Comparison of ENCODE assay signal across 1 cellular context in the genomic region with DNA sequence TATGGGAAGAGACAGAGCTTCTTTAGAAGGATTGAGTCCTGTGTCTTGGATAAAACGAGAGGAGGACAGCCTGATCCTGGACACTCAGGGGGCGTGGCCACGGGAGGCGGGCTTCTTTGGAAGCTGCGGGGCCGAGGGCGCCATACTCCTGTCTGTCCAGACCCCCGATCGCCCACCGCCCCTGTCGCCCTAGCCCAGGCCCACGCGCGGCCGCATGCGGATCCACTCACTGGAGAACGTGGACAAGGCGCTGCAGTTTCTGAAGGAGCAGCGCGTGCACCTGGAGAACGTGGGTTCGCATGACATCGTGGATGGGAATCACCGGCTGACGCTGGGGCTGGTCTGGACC.
TF ChIP-seq lines count a peak whose summit lies in the region.

No MANE protein-coding gene starts in this region.

TF ChIP-seq in K562, 482 proteins besides CTCF, POLR2A, EP300 and RAD21 (continued from another document and continues in another):
- TF ChIP-seq HDAC1 (IDR thresholded peaks at IDR 0.05) (0 out of 4 replicates have a peak, but pooled peaks of 1 of the 2 experiments have one; percentile 7), FOS (IDR thresholded peaks at IDR 0.05; ENCODE audit: extremely low read depth, insufficient read length) (no peak), ZKSCAN8 (CRISPR knock-in tag; IDR thresholded peaks at IDR 0.05) (no peak), THRAP3 (IDR thresholded peaks at IDR 0.05; ENCODE audit: borderline replicate concordance) (no peak), ZNF232 (CRISPR knock-in tag; IDR thresholded peaks at IDR 0.05) (no peak), ZSCAN32 (CRISPR knock-in tag; IDR thresholded peaks at IDR 0.05) (no peak), RBM22 (IDR thresholded peaks at IDR 0.05; ENCODE audit: low read depth, low read length, poor library complexity, severe bottlenecking) (no peak), BCL6 (CRISPR knock-in tag; IDR thresholded peaks at IDR 0.05) (no peak), PYGO2 (tag; IDR thresholded peaks at IDR 0.05) (no peak), ZFX (CRISPR knock-in tag; IDR thresholded peaks at IDR 0.05) (peak; percentile 58; the same call in 1 of the 2 replicates), TEAD2 (tag; IDR thresholded peaks at IDR 0.05) (no peak), FOXM1 (IDR thresholded peaks at IDR 0.05; ENCODE audit: low read depth) (no peak), FOXM1 (CRISPR knock-in tag; IDR thresholded peaks at IDR 0.05; ENCODE audit: low read depth) (no peak), MCM2 (IDR thresholded peaks at IDR 0.05; ENCODE audit: low read depth) (no peak), BHLHE40 (IDR thresholded peaks at IDR 0.05; ENCODE audit: low read length) (no peak), U2AF2 (optimal IDR thresholded peaks at IDR 0.05; ENCODE audit: low read depth, low read length) (no peak), HNRNPL (IDR thresholded peaks at IDR 0.05; ENCODE audit: low read depth, low read length) (no peak), SMARCA5 (IDR thresholded peaks at IDR 0.05) (no peak), PTBP1 (IDR thresholded peaks at IDR 0.05; ENCODE audit: low read depth, low read length) (no peak), NEUROD1 (IDR thresholded peaks at IDR 0.05; ENCODE audit: borderline replicate concordance, low read depth, low read length, partially characterized antibody) (no peak), GABPB2 (CRISPR knock-in tag; conservative IDR thresholded peaks at IDR 0.05) (no peak), MBD2 (IDR thresholded peaks at IDR 0.05; ENCODE audit: borderline replicate concordance, low read depth) (no peak), NFIX (CRISPR knock-in tag; IDR thresholded peaks at IDR 0.05; ENCODE audit: low read depth) (no peak), KHSRP (IDR thresholded peaks at IDR 0.05) (no peak), GABPB1 (CRISPR knock-in tag; IDR thresholded peaks at IDR 0.05) (peak; percentile 65; the same call in 1 of the 2 replicates), ZNF146 (CRISPR knock-in tag; IDR thresholded peaks at IDR 0.05; ENCODE audit: unreplicated experiment) (no peak), EHMT2 (IDR thresholded peaks at IDR 0.05) (no peak), ZNF551 (CRISPR knock-in tag; IDR thresholded peaks at IDR 0.05) (no peak), DIDO1 (tag; IDR thresholded peaks at IDR 0.05; ENCODE audit: low read depth) (no peak), LCOR (CRISPR knock-in tag; IDR thresholded peaks at IDR 0.05) (peak; percentile 5; the same call in 1 of the 2 replicates), NR3C1 (CRISPR knock-in tag; IDR thresholded peaks at IDR 0.05) (no peak), ZNF408 (CRISPR knock-in tag; IDR thresholded peaks at IDR 0.05; ENCODE audit: low read depth) (no peak), MCM5 (IDR thresholded peaks at IDR 0.05; ENCODE audit: low read depth) (no peak), CHD2 (IDR thresholded peaks at IDR 0.05; ENCODE audit: low read depth, low read length) (no peak), RFX5 (IDR thresholded peaks at IDR 0.05; ENCODE audit: low read depth, low read length) (no peak), SAFB (IDR thresholded peaks at IDR 0.05; ENCODE audit: borderline replicate concordance, low read depth, low read length) (peak; percentile 57; the same call in 1 of the 2 replicates), ZNF785 (CRISPR knock-in tag; IDR thresholded peaks at IDR 0.05) (no peak), HMGN3 (IDR thresholded peaks at IDR 0.05; ENCODE audit: borderline replicate concordance, extremely low read depth, insufficient read length, low read depth, low read length) (peak; percentile 49), ZNF436 (CRISPR knock-in tag; IDR thresholded peaks at IDR 0.05) (no peak), MXI1 (IDR thresholded peaks at IDR 0.05; ENCODE audit: low read depth, low read length) (no peak), ELF1 (tag; IDR thresholded peaks at IDR 0.05) (no peak), ZNF444 (CRISPR knock-in tag; IDR thresholded peaks at IDR 0.05) (no peak), YY1 (IDR thresholded peaks at IDR 0.05; ENCODE audit: borderline replicate concordance in 1 of 3, control insufficient read depth in 1 of 3, extremely low read depth in 1 of 3, insufficient read depth in 3 of 3, insufficient read length in 1 of 3, insufficient replicate concordance in 2 of 3, low read depth in 1 of 3, low read length in 2 of 3) (peak in 1 of 3 experiments; percentile 29), PHF8 (IDR thresholded peaks at IDR 0.05; ENCODE audit: borderline replicate concordance, low read length) (peak; percentile 44; the same call in 1 of the 2 replicates), SRSF9 (IDR thresholded peaks at IDR 0.05; ENCODE audit: borderline replicate concordance, low read depth, low read length) (no peak), KLF13 (tag; IDR thresholded peaks at IDR 0.05; ENCODE audit: borderline replicate concordance, low read depth) (no peak), NR2C1 (IDR thresholded peaks at IDR 0.05) (no peak), NR2C1 (tag; IDR thresholded peaks at IDR 0.05) (no peak), ZNF197 (CRISPR knock-in tag; IDR thresholded peaks at IDR 0.05; ENCODE audit: low read depth) (no peak), RBFOX2 (IDR thresholded peaks at IDR 0.05; ENCODE audit: low read depth, low read length) (peak; percentile 63; the same call in 1 of the 2 replicates), ELF2 (CRISPR knock-in tag; IDR thresholded peaks at IDR 0.05) (no peak), HDGF (IDR thresholded peaks at IDR 0.05) (no peak), POLR2G (IDR thresholded peaks at IDR 0.05; ENCODE audit: low read depth, low read length) (peak; percentile 58; the same call in 1 of the 2 replicates), ZNF589 (CRISPR knock-in tag; IDR thresholded peaks at IDR 0.05; ENCODE audit: low read depth) (no peak), NCOA6 (IDR thresholded peaks at IDR 0.05) (no peak), ZNF644 (tag; IDR thresholded peaks at IDR 0.05; ENCODE audit: low read depth) (no peak)
- TF ChIP-seq, protein P1, sequence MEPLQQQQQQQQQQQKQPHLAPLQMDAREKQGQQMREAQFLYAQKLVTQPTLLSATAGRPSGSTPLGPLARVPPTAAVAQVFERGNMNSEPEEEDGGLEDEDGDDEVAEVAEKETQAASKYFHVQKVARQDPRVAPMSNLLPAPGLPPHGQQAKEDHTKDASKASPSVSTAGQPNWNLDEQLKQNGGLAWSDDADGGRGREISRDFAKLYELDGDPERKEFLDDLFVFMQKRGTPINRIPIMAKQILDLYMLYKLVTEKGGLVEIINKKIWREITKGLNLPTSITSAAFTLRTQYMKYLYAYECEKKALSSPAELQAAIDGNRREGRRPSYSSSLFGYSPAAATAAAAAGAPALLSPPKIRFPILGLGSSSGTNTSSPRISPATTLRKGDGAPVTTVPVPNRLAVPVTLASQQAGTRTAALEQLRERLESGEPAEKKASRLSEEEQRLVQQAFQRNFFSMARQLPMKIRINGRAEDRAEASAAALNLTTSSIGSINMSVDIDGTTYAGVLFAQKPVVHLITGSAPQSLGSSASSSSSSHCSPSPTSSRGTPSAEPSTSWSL (CRISPR knock-in tag; IDR thresholded peaks at IDR 0.05; ENCODE audit: borderline replicate concordance) = no peak
- TF ChIP-seq, protein P2, sequence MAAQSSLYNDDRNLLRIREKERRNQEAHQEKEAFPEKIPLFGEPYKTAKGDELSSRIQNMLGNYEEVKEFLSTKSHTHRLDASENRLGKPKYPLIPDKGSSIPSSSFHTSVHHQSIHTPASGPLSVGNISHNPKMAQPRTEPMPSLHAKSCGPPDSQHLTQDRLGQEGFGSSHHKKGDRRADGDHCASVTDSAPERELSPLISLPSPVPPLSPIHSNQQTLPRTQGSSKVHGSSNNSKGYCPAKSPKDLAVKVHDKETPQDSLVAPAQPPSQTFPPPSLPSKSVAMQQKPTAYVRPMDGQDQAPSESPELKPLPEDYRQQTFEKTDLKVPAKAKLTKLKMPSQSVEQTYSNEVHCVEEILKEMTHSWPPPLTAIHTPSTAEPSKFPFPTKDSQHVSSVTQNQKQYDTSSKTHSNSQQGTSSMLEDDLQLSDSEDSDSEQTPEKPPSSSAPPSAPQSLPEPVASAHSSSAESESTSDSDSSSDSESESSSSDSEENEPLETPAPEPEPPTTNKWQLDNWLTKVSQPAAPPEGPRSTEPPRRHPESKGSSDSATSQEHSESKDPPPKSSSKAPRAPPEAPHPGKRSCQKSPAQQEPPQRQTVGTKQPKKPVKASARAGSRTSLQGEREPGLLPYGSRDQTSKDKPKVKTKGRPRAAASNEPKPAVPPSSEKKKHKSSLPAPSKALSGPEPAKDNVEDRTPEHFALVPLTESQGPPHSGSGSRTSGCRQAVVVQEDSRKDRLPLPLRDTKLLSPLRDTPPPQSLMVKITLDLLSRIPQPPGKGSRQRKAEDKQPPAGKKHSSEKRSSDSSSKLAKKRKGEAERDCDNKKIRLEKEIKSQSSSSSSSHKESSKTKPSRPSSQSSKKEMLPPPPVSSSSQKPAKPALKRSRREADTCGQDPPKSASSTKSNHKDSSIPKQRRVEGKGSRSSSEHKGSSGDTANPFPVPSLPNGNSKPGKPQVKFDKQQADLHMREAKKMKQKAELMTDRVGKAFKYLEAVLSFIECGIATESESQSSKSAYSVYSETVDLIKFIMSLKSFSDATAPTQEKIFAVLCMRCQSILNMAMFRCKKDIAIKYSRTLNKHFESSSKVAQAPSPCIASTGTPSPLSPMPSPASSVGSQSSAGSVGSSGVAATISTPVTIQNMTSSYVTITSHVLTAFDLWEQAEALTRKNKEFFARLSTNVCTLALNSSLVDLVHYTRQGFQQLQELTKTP (IDR thresholded peaks at IDR 0.05; ENCODE audit: low read depth in 1 of 2, partially characterized antibody in 2 of 2) = no peak
- TF ChIP-seq, protein P3, sequence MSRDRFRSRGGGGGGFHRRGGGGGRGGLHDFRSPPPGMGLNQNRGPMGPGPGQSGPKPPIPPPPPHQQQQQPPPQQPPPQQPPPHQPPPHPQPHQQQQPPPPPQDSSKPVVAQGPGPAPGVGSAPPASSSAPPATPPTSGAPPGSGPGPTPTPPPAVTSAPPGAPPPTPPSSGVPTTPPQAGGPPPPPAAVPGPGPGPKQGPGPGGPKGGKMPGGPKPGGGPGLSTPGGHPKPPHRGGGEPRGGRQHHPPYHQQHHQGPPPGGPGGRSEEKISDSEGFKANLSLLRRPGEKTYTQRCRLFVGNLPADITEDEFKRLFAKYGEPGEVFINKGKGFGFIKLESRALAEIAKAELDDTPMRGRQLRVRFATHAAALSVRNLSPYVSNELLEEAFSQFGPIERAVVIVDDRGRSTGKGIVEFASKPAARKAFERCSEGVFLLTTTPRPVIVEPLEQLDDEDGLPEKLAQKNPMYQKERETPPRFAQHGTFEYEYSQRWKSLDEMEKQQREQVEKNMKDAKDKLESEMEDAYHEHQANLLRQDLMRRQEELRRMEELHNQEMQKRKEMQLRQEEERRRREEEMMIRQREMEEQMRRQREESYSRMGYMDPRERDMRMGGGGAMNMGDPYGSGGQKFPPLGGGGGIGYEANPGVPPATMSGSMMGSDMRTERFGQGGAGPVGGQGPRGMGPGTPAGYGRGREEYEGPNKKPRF (IDR thresholded peaks at IDR 0.05; ENCODE audit: low read depth, low read length) = no peak
- TF ChIP-seq, protein P4, sequence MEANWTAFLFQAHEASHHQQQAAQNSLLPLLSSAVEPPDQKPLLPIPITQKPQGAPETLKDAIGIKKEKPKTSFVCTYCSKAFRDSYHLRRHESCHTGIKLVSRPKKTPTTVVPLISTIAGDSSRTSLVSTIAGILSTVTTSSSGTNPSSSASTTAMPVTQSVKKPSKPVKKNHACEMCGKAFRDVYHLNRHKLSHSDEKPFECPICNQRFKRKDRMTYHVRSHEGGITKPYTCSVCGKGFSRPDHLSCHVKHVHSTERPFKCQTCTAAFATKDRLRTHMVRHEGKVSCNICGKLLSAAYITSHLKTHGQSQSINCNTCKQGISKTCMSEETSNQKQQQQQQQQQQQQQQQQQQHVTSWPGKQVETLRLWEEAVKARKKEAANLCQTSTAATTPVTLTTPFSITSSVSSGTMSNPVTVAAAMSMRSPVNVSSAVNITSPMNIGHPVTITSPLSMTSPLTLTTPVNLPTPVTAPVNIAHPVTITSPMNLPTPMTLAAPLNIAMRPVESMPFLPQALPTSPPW (CRISPR knock-in tag; IDR thresholded peaks at IDR 0.05) = no peak
- TF ChIP-seq, protein P5, sequence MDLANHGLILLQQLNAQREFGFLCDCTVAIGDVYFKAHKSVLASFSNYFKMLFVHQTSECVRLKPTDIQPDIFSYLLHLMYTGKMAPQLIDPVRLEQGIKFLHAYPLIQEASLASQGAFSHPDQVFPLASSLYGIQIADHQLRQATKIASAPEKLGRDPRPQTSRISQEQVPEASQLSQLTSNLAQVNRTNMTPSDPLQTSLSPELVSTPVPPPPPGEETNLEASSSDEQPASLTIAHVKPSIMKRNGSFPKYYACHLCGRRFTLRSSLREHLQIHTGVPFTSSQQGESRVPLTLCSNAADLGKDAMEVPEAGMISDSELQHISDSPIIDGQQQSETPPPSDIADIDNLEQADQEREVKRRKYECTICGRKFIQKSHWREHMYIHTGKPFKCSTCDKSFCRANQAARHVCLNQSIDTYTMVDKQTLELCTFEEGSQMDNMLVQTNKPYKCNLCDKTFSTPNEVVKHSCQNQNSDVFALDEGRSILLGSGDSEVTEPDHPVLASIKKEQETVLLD (IDR thresholded peaks at IDR 0.05) = 0 out of 2 replicates have a peak, but pooled peaks have one; percentile 17
- TF ChIP-seq, protein P6, sequence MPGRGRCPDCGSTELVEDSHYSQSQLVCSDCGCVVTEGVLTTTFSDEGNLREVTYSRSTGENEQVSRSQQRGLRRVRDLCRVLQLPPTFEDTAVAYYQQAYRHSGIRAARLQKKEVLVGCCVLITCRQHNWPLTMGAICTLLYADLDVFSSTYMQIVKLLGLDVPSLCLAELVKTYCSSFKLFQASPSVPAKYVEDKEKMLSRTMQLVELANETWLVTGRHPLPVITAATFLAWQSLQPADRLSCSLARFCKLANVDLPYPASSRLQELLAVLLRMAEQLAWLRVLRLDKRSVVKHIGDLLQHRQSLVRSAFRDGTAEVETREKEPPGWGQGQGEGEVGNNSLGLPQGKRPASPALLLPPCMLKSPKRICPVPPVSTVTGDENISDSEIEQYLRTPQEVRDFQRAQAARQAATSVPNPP (IDR thresholded peaks at IDR 0.05; ENCODE audit: borderline replicate concordance, insufficient read depth, insufficient read length) = no peak
- TF ChIP-seq, protein P7, sequence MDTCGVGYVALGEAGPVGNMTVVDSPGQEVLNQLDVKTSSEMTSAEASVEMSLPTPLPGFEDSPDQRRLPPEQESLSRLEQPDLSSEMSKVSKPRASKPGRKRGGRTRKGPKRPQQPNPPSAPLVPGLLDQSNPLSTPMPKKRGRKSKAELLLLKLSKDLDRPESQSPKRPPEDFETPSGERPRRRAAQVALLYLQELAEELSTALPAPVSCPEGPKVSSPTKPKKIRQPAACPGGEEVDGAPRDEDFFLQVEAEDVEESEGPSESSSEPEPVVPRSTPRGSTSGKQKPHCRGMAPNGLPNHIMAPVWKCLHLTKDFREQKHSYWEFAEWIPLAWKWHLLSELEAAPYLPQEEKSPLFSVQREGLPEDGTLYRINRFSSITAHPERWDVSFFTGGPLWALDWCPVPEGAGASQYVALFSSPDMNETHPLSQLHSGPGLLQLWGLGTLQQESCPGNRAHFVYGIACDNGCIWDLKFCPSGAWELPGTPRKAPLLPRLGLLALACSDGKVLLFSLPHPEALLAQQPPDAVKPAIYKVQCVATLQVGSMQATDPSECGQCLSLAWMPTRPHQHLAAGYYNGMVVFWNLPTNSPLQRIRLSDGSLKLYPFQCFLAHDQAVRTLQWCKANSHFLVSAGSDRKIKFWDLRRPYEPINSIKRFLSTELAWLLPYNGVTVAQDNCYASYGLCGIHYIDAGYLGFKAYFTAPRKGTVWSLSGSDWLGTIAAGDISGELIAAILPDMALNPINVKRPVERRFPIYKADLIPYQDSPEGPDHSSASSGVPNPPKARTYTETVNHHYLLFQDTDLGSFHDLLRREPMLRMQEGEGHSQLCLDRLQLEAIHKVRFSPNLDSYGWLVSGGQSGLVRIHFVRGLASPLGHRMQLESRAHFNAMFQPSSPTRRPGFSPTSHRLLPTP (IDR thresholded peaks at IDR 0.05; ENCODE audit: borderline replicate concordance, extremely low read depth, insufficient read length) = no peak
